26 cellular contexts compared by ENCODE assay signal in the genomic region with DNA sequence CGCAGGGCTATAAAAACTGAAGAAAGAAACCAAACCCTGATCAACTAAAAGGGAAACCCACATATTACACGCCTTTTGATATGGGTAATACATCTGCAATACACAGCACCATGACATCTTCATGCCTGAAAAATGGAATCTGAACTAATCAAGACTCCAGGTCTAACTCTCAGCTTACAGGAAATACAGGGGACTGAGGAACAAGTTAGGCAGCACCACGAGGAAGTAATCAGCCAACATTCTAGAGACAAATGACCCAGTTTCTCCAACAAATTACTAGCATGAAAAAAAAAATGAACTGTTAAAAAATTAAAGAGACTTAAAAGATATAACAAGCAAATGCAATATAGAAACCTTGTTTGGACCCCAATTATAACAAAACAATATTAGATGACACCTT.
"Had no signal": no experiment of that assay in that cellular context is flagged by ENCODE, and none has a peak within 500 bp of the region (broad histone marks: within the 10 kb centered on the region; RNA-seq: fewer than 3 reads in every experiment).

No MANE protein-coding gene starts in this region.

- H3K9me3 ChIP-seq: colonic mucosa, esophagus muscularis mucosa, esophagus squamous epithelium, gastrocnemius medialis, gastroesophageal sphincter had no signal

- H3K36me3 ChIP-seq: colonic mucosa had no signal

- DNase-seq: colonic mucosa; cortex of kidney; dermis blood vessel endothelial cell; dorsolateral prefrontal cortex; effector CD4-positive, alpha-beta T cell; effector CD8-positive, alpha-beta T cell; effector memory CD4-positive, alpha-beta T cell; effector memory CD8-positive, alpha-beta T cell; endodermal cell; erythroblast; esophagus squamous epithelium; foreskin fibroblast; foreskin keratinocyte; foreskin melanocyte; gastrocnemius medialis; glutamatergic neuron; heart left ventricle; heart right ventricle had no signal

- ATAC-seq: effector memory CD8-positive, alpha-beta T cell; foreskin keratinocyte; gastrocnemius medialis; gastroesophageal sphincter; heart left ventricle; heart right ventricle had no signal

- H3K27ac ChIP-seq: colonic mucosa, coronary artery, dorsolateral prefrontal cortex, epithelial cell of prostate, esophagus muscularis mucosa, foreskin keratinocyte, gastrocnemius medialis, gastroesophageal sphincter, heart left ventricle, heart right ventricle had no signal

- FAIRE-seq: colon, endometrium, endothelial cell of umbilical vein, frontal cortex had no signal

- H3K27me3 ChIP-seq: colonic mucosa, dorsolateral prefrontal cortex, esophagus muscularis mucosa, esophagus squamous epithelium, foreskin keratinocyte, gastrocnemius medialis, gastroesophageal sphincter, heart left ventricle, heart right ventricle had no signal

- H3K4me1 ChIP-seq: colonic mucosa, esophagus muscularis mucosa, esophagus squamous epithelium, foreskin keratinocyte, gastrocnemius medialis, gastroesophageal sphincter, heart left ventricle, heart right ventricle had no signal

- H3K4me3 ChIP-seq: colonic mucosa, coronary artery, dorsolateral prefrontal cortex, esophagus muscularis mucosa, esophagus squamous epithelium, gastrocnemius medialis, gastroesophageal sphincter, heart left ventricle, heart right ventricle had no signal
